In genomic region chr2:154013514-154013913, GRCh38 we compare ENCODE assay signal across 1 cellular context.
TF ChIP-seq lines count a peak whose summit lies in the region.

No MANE protein-coding gene starts in this region.

TF ChIP-seq in H1, 55 proteins besides CTCF, POLR2A, EP300 and RAD21:
- TF ChIP-seq RBBP5 (IDR thresholded peaks at IDR 0.05; ENCODE audit: borderline replicate concordance, low read depth, low read length) (no peak), KDM5A (IDR thresholded peaks at IDR 0.05; ENCODE audit: low read length) (no peak), ASH2L (IDR thresholded peaks at IDR 0.05; ENCODE audit: low read length) (no peak), ATF3 (IDR thresholded peaks at IDR 0.05; ENCODE audit: insufficient read depth, low read depth, low read length) (no peak), BACH1 (IDR thresholded peaks at IDR 0.05; ENCODE audit: low read length) (no peak), ZNF274 (IDR thresholded peaks at IDR 0.05; ENCODE audit: borderline replicate concordance, extremely low read depth, low read length) (no peak), SUZ12 (IDR thresholded peaks at IDR 0.05; ENCODE audit: low read length) (no peak), MAX (IDR thresholded peaks at IDR 0.05) (no peak), TAF7 (optimal IDR thresholded peaks at IDR 0.05; ENCODE audit: borderline replicate concordance, low read depth, low read length) (no peak), RFX5 (IDR thresholded peaks at IDR 0.05; ENCODE audit: borderline replicate concordance, low read depth, low read length) (no peak), SRF (IDR thresholded peaks at IDR 0.05; ENCODE audit: low read depth, low read length) (no peak)
